1 cellular context compared by ENCODE assay signal in genomic region chr3:113436794-113437193, GRCh38.
TF ChIP-seq lines count a peak whose summit lies in the region.

No MANE protein-coding gene starts in this region.

TF ChIP-seq in GM23338, 12 proteins besides CTCF, POLR2A, EP300 and RAD21 (continued from another document):
- TF ChIP-seq ZNF462 (CRISPR knock-in tag; IDR thresholded peaks at IDR 0.05) (no peak), JUNB (IDR thresholded peaks at IDR 0.05; ENCODE audit: unreplicated experiment) (no peak), STAT1 (IDR thresholded peaks at IDR 0.05; ENCODE audit: unreplicated experiment) (no peak), NANOG (IDR thresholded peaks at IDR 0.05; ENCODE audit: borderline replicate concordance) (no peak), CREB1 (CRISPR knock-in tag; IDR thresholded peaks at IDR 0.05; ENCODE audit: low read depth) (no peak)
